Comparison of ENCODE assay signal across 21 cellular contexts in the genomic region with DNA sequence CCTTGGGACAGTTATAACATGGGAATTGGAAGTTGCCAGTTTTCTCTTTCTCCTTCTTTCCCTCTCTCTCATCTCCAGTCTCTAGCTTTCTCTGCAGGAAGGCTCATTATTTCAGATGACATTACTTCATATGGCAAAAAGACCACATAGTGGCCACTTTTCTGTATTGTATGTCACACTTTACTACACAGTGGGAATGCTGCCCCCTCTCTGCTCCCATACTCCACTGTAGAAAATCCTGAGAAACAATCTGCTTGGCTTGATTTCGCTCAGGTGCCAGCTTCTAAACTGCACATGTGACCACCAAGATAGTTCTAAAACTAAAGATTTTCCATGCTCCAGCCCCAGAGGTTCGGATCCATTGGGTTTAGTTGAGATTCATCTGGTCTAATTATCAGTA.
DNase-seq lines count a peak whose midpoint lies in the region; ATAC-seq and TF ChIP-seq lines count a peak whose summit lies in the region.
"Had no signal": no experiment of that assay in that cellular context is flagged by ENCODE, and none has a peak within 500 bp of the region (broad histone marks: within the 10 kb centered on the region; RNA-seq: fewer than 3 reads in every experiment).

No MANE protein-coding gene starts in this region.

- no peak overlapping the region for H2AFZ ChIP-seq in GM23338
- H2AFZ ChIP-seq: PC-9 had no signal

- no peak overlapping the region for H3K4me2 ChIP-seq in GM23338
- H3K4me2 ChIP-seq: PC-9 had no signal

- H3K4me1 ChIP-seq in BE2C (peaks cover 5% of the 10 kb centered on the region; the same call in 1 of the 2 replicates), GM23338 (ENCODE audit: insufficient read depth) (no peaks in the 10 kb centered on the region)

- no peak overlapping the region for H3K27ac ChIP-seq in GM23338 (ENCODE audit: low read depth)
- H3K27ac ChIP-seq in layer of hippocampus (ENCODE audit: low read depth, low read length): peak overlapping the region; percentile 31
- H3K27ac ChIP-seq: HL-60, PC-9 had no signal

- H3K27ac Mint-ChIP-seq in GM23338 (no peak overlapping the region), WTC11 (no peak overlapping the region)
- H3K27ac Mint-ChIP-seq: CD4-positive, CD25-positive, alpha-beta regulatory T cell had no signal

- no peaks in the 10 kb centered on the region for H3K9me3 Mint-ChIP-seq in GM23338
- no peaks in the 10 kb centered on the region for H3K9me3 Mint-ChIP-seq in WTC11

- no peaks in the 10 kb centered on the region for H3F3A ChIP-seq in GM23338 (replicated peaks; ENCODE audit: low read depth)

- H3K4me3 Mint-ChIP-seq in GM23338 (no peak overlapping the region), WTC11 (no peak overlapping the region)
- H3K4me3 Mint-ChIP-seq: CD4-positive, CD25-positive, alpha-beta regulatory T cell had no signal

- POLR2A ChIA-PET in WTC11 (lab: Charles Lee): interaction anchor here (1.6 kb wide), 1 partner anchor 11 kb away, joined by 4 read pairs; no protein-coding TSS in a partner anchor

- TF ChIP-seq CTCF in BE2C (IDR thresholded peaks at IDR 0.05; ENCODE audit: low read depth, low read length) (peak; percentile 53), GM23338 (conservative IDR thresholded peaks at IDR 0.05; ENCODE audit: low read depth in 2 of 2) (peak; percentile 40 to 54), WTC11 (IDR thresholded peaks at IDR 0.05) (no peak)

- CTCF ChIA-PET in WTC11 (lab: Charles Lee): interaction anchor here (0.5 to 2.2 kb wide), 4 partner anchors 9 to 310 kb away, joined by 3 to 13 read pairs (median 3); no protein-coding TSS in a partner anchor

- no peaks in the 10 kb centered on the region for H4K20me1 ChIP-seq in GM23338 (replicated peaks; ENCODE audit: insufficient read depth)

- H3K79me2 ChIP-seq in GM23338 (replicated peaks; ENCODE audit: insufficient read depth): no peaks in the 10 kb centered on the region

- H3K9me2 ChIP-seq in GM23338 (ENCODE audit: insufficient read depth): no peaks in the 10 kb centered on the region

- H3K9me3 ChIP-seq in BE2C: no peaks in the 10 kb centered on the region

- H3K36me3 Mint-ChIP-seq in GM23338 (ENCODE audit: low read depth) (no peaks in the 10 kb centered on the region), WTC11 (no peaks in the 10 kb centered on the region)
- H3K36me3 Mint-ChIP-seq: CD4-positive, CD25-positive, alpha-beta regulatory T cell had no signal

- peak; percentile 43 for ATAC-seq in GM23338
- ATAC-seq in WTC11: peak; percentile 80
- ATAC-seq: GM12878 had no signal

- peaks cover 6% of the 10 kb centered on the region for H3K4me1 Mint-ChIP-seq in GM23338
- H3K4me1 Mint-ChIP-seq in WTC11: peaks cover 9% of the 10 kb centered on the region
- H3K4me1 Mint-ChIP-seq: CD4-positive, CD25-positive, alpha-beta regulatory T cell had no signal

- no peaks in the 10 kb centered on the region for H3K36me3 ChIP-seq in BE2C
- no peaks in the 10 kb centered on the region for H3K36me3 ChIP-seq in GM23338 (ENCODE audit: insufficient read depth)

- H3K27me3 Mint-ChIP-seq in GM23338 (ENCODE audit: insufficient read depth, low read depth, poor library complexity): peaks cover 2% of the 10 kb centered on the region
- H3K27me3 Mint-ChIP-seq in WTC11 (ENCODE audit: low read depth): no peaks in the 10 kb centered on the region
- H3K27me3 Mint-ChIP-seq: CD4-positive, CD25-positive, alpha-beta regulatory T cell had no signal

- H3K27me3 ChIP-seq in BE2C: no peaks in the 10 kb centered on the region
- no peaks in the 10 kb centered on the region for H3K27me3 ChIP-seq in GM23338 (ENCODE audit: insufficient read depth)
- no peaks in the 10 kb centered on the region for H3K27me3 ChIP-seq in layer of hippocampus (ENCODE audit: control insufficient read depth, insufficient read depth, low read length)

- H3K4me3 ChIP-seq in BE2C (ENCODE audit: low read depth, low read length) (no peak overlapping the region), GM23338 (no peak overlapping the region)
- H3K4me3 ChIP-seq: GM12878, PC-9 had no signal

- DNase-seq in BE2C: peak; percentile 8
- peak; percentile 15 for DNase-seq in GM23338 (ENCODE audit: low spot score)
- DNase-seq in WTC11 (ENCODE audit: low spot score): no peak
- no peak for DNase-seq in NCI-H510A (lab: John Stamatoyannopoulos, UW)
- DNase-seq in SHP77 (lab: John Stamatoyannopoulos, UW): no peak
- no peak for DNase-seq in putamen (ENCODE audit: low spot score)
- no peak for DNase-seq in germinal center (ENCODE audit: low spot score)
- DNase-seq: CD4-positive, CD25-positive, alpha-beta regulatory T cell; DMS153; EL; GOT3; IMR-90; MM.1S; NCI-H1092 treated with DMSO at 0.1 percent for 48 hours; NCI-H146; NCI-H2081; NCI-H524; PC-9 had no signal

TF ChIP-seq in GM23338, 12 proteins besides CTCF, POLR2A, EP300 and RAD21 (continues in another document):
- TF ChIP-seq STAT1 (IDR thresholded peaks at IDR 0.05; ENCODE audit: unreplicated experiment): no peak
- TF ChIP-seq JUNB (IDR thresholded peaks at IDR 0.05; ENCODE audit: unreplicated experiment): no peak
- TF ChIP-seq ZNF331 (CRISPR knock-in tag; IDR thresholded peaks at IDR 0.05; ENCODE audit: low read depth): no peak
- TF ChIP-seq ZNF114 (CRISPR knock-in tag; IDR thresholded peaks at IDR 0.05): no peak
- TF ChIP-seq, protein P1, sequence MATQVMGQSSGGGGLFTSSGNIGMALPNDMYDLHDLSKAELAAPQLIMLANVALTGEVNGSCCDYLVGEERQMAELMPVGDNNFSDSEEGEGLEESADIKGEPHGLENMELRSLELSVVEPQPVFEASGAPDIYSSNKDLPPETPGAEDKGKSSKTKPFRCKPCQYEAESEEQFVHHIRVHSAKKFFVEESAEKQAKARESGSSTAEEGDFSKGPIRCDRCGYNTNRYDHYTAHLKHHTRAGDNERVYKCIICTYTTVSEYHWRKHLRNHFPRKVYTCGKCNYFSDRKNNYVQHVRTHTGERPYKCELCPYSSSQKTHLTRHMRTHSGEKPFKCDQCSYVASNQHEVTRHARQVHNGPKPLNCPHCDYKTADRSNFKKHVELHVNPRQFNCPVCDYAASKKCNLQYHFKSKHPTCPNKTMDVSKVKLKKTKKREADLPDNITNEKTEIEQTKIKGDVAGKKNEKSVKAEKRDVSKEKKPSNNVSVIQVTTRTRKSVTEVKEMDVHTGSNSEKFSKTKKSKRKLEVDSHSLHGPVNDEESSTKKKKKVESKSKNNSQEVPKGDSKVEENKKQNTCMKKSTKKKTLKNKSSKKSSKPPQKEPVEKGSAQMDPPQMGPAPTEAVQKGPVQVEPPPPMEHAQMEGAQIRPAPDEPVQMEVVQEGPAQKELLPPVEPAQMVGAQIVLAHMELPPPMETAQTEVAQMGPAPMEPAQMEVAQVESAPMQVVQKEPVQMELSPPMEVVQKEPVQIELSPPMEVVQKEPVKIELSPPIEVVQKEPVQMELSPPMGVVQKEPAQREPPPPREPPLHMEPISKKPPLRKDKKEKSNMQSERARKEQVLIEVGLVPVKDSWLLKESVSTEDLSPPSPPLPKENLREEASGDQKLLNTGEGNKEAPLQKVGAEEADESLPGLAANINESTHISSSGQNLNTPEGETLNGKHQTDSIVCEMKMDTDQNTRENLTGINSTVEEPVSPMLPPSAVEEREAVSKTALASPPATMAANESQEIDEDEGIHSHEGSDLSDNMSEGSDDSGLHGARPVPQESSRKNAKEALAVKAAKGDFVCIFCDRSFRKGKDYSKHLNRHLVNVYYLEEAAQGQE (IDR thresholded peaks at IDR 0.05; ENCODE audit: unreplicated experiment): no peak

TF ChIP-seq in WTC11, 78 proteins besides CTCF, POLR2A, EP300 and RAD21:
- TF ChIP-seq, protein P2, sequence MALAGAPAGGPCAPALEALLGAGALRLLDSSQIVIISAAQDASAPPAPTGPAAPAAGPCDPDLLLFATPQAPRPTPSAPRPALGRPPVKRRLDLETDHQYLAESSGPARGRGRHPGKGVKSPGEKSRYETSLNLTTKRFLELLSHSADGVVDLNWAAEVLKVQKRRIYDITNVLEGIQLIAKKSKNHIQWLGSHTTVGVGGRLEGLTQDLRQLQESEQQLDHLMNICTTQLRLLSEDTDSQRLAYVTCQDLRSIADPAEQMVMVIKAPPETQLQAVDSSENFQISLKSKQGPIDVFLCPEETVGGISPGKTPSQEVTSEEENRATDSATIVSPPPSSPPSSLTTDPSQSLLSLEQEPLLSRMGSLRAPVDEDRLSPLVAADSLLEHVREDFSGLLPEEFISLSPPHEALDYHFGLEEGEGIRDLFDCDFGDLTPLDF (CRISPR knock-in tag; IDR thresholded peaks at IDR 0.05): no peak
- no peak for TF ChIP-seq MXD4 (CRISPR knock-in tag; IDR thresholded peaks at IDR 0.05; ENCODE audit: borderline replicate concordance)

Comparison
In these comparisons a context has a peak if more than half of its experiments do, and no peak if none do; other contexts are left out.
1. DNase-seq: peak in BE2C (single experiment) and GM23338 (single experiment); none in WTC11 (single experiment), NCI-H510A (single experiment), SHP77 (0 of 2), putamen (single experiment) and germinal center (single experiment).